ENCODE assay signal across 1 cellular context in the genomic region with DNA sequence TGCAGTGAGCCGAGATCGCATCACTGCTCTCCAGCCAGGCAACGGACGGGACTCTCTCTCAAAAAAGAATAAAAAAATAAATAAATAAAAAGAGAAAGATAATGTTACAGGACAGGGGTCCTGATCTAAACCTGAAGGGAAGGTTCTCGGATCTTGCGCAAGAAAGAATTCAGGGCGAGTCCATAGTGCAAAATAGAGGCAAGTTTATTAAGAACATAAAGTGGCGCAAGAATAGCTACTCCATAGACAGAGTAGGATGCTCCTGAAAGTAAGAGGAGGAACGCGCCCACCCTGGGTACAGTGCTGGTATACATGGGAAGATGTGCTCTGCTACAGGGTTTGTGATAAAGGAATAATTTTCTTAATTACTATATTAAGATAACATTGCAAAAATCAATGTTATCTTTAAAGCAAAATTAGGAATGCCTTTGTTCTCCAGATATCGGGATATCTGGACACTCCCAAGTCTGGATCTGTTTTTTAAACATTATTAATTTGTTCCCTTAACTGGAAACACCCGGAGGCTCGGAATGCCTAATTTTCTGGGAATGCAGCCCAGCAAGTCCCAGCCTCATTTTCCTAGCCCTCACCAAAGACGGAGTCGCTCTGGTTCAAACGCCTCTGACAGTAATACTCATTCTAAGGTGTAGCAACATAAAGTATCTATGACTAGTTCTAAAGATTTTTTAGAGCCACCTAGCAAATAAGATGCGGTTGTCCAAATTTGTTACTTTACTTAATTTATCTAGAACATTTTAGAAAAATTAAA.
TF ChIP-seq lines count a peak whose summit lies in the region.

No MANE protein-coding gene starts in this region.

TF ChIP-seq in WTC11, 78 proteins besides CTCF, POLR2A, EP300 and RAD21 (continued from another document):
- TF ChIP-seq, protein P1, sequence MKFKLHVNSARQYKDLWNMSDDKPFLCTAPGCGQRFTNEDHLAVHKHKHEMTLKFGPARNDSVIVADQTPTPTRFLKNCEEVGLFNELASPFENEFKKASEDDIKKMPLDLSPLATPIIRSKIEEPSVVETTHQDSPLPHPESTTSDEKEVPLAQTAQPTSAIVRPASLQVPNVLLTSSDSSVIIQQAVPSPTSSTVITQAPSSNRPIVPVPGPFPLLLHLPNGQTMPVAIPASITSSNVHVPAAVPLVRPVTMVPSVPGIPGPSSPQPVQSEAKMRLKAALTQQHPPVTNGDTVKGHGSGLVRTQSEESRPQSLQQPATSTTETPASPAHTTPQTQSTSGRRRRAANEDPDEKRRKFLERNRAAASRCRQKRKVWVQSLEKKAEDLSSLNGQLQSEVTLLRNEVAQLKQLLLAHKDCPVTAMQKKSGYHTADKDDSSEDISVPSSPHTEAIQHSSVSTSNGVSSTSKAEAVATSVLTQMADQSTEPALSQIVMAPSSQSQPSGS (CRISPR knock-in tag; IDR thresholded peaks at IDR 0.05; ENCODE audit: borderline replicate concordance, low read depth): no peak
- TF ChIP-seq TP53 (CRISPR knock-in tag; IDR thresholded peaks at IDR 0.05): no peak
- no peak for TF ChIP-seq FOXP1 (CRISPR knock-in tag; IDR thresholded peaks at IDR 0.05; ENCODE audit: borderline replicate concordance)
- TF ChIP-seq SMAD3 (CRISPR knock-in tag; IDR thresholded peaks at IDR 0.05; ENCODE audit: borderline replicate concordance): no peak
- TF ChIP-seq, protein P2, sequence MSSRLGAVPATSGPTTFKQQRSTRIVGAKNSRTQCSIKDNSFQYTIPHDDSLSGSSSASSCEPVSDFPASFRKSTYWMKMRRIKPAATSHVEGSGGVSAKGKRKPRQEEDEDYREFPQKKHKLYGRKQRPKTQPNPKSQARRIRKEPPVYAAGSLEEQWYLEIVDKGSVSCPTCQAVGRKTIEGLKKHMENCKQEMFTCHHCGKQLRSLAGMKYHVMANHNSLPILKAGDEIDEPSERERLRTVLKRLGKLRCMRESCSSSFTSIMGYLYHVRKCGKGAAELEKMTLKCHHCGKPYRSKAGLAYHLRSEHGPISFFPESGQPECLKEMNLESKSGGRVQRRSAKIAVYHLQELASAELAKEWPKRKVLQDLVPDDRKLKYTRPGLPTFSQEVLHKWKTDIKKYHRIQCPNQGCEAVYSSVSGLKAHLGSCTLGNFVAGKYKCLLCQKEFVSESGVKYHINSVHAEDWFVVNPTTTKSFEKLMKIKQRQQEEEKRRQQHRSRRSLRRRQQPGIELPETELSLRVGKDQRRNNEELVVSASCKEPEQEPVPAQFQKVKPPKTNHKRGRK (CRISPR knock-in tag; IDR thresholded peaks at IDR 0.05; ENCODE audit: borderline replicate concordance): no peak
